Comparison of ENCODE assay signal across 11 cellular contexts in the genomic region with DNA sequence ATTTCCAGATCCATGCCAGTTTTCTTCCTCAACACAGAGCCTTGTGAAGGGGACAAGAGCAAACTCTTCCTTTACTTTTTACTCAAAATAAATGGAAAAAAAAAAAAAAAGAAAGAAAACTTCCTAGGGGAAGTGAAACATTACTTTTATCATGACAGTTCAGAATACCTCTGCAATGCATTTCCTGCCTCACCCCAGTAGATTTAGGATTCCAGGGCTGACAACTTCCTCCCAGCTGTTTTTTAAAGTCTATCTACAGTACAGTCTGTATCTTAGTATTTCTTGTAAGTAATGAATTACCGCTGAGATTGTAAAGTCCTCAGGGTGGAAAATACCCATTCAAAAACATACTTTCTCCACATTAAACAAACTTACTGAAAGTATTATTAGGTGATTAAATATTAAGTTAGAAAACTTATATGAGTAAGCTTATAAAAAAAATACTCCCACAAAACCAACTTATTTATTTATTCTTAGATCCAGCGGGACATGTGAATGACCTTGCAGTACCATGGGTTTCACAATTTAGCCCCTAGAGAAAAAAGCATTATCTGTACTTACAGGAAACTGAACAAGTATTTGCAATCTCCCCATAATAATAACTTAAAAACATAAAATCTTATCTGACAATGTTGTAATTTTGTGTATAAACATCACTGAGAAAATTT.
A peak's percentile ranks its signal among the peaks of the same experiment; 100 is the strongest.
DNase-seq lines count a peak whose midpoint lies in the region; ATAC-seq and TF ChIP-seq lines count a peak whose summit lies in the region.
"Had no signal": no experiment of that assay in that cellular context is flagged by ENCODE, and none has a peak within 500 bp of the region (broad histone marks: within the 10 kb centered on the region; RNA-seq: fewer than 3 reads in every experiment).

No MANE protein-coding gene starts in this region.

- no peak for TF ChIP-seq POLR2A in thyroid gland (IDR thresholded peaks at IDR 0.05)

- H3K9me3 ChIP-seq in upper lobe of right lung (no peaks in the 10 kb centered on the region), thyroid gland (no peaks in the 10 kb centered on the region)

- intact Hi-C loops in upper lobe of right lung (cut with DNase I) (no loop called here), thyroid gland (cut with DNase I) (no loop called here)

- ATAC-seq in upper lobe of right lung (peak; percentile 54), HG03280 (IDR thresholded peaks at IDR 0.05; ENCODE audit: unreplicated experiment) (no peak)

- peak overlapping the region; percentile 37 for H3K27ac ChIP-seq in upper lobe of right lung
- H3K27ac ChIP-seq in thyroid gland, result peak overlapping the region in 1 of 3 donors; percentile 4

- H3K4me1 Mint-ChIP-seq in activated naive CD4-positive, alpha-beta T cell treated with anti-CD3 and anti-CD28 coated beads, Interleukin-2, amount 10 ng/mL, durations not matched to agents 7 days and 5 days, result peaks cover 83% of the 10 kb centered on the region

- H3K4me1 ChIP-seq in upper lobe of right lung (peaks cover 99% of the 10 kb centered on the region), thyroid gland (peaks cover 35 to 77% of the 10 kb centered on the region in 2 donors)

- TF ChIP-seq CTCF in upper lobe of right lung (IDR thresholded peaks at IDR 0.05) (no peak), thyroid gland (IDR thresholded peaks at IDR 0.05) (no peak)

- H3K27ac Mint-ChIP-seq in activated naive CD4-positive, alpha-beta T cell treated with anti-CD3 and anti-CD28 coated beads, Interleukin-2, amount 10 ng/mL, durations not matched to agents 7 days and 5 days, result peak overlapping the region; percentile 42
- H3K27ac Mint-ChIP-seq: activated CD4-positive, alpha-beta memory T cell treated with anti-CD3 and anti-CD28 coated beads for 36 hours had no signal

- no peak for DNase-seq in activated naive CD4-positive, alpha-beta T cell treated with anti-CD3 and anti-CD28 coated beads, Interleukin-2, amount 10 ng/mL, durations not matched to agents 7 days and 5 days
- no peak for DNase-seq in activated naive CD4-positive, alpha-beta T cell treated with Interleukin-2 at 50 U/mL for 16 hours
- DNase-seq in amniotic epithelial cell (ENCODE audit: low read depth), result peak; percentile 92
- DNase-seq in kidney glomerular epithelial cell (lab: John Stamatoyannopoulos, UW), result peak; percentile 44
- DNase-seq in upper lobe of right lung, result no peak
- DNase-seq in NCI-H510A treated with DMSO at 0.1 percent for 48 hours (lab: John Stamatoyannopoulos, UW), result no peak
- no peak for DNase-seq in thyroid gland
- DNase-seq: activated CD4-positive, alpha-beta memory T cell treated with anti-CD3 and anti-CD28 coated beads for 36 hours; NCI-H1105 treated with DMSO at 0.1 percent for 48 hours; stimulated activated CD4-positive, alpha-beta T cell treated with anti-CD3 and anti-CD28 coated beads, Interleukin-4, amount 100 ng/mL, for 4 hours had no signal

- H3K36me3 ChIP-seq in upper lobe of right lung, result no peaks in the 10 kb centered on the region
- no peaks in the 10 kb centered on the region for H3K36me3 ChIP-seq in thyroid gland

- H3K27me3 ChIP-seq in upper lobe of right lung (no peaks in the 10 kb centered on the region), thyroid gland (no peaks in the 10 kb centered on the region)

- peaks cover 22% of the 10 kb centered on the region for H3K36me3 Mint-ChIP-seq in activated naive CD4-positive, alpha-beta T cell treated with anti-CD3 and anti-CD28 coated beads, Interleukin-2, amount 10 ng/mL, durations not matched to agents 7 days and 5 days
- H3K36me3 Mint-ChIP-seq: activated CD4-positive, alpha-beta memory T cell treated with anti-CD3 and anti-CD28 coated beads for 36 hours had no signal

- H3K4me3 ChIP-seq in upper lobe of right lung (no peak overlapping the region), thyroid gland (replicated peaks in 1 of 3) (no peak overlapping the region)

- WGBS in thyroid gland, 2 donors, result 61 to 69% methylated on average over 2 of the region's 2 CpGs

- CTCF ChIA-PET in activated naive CD4-positive, alpha-beta T cell treated with anti-CD3 and anti-CD28 coated beads, Interleukin-2, amount 10 ng/mL, durations not matched to agents 7 days and 5 days (lab: Charles Lee), result interaction anchor here (0.9 kb wide), 1 partner anchor 53 kb away, joined by 3 read pairs; no protein-coding TSS in a partner anchor

- no peaks in the 10 kb centered on the region for H3K9me3 Mint-ChIP-seq in activated naive CD4-positive, alpha-beta T cell treated with anti-CD3 and anti-CD28 coated beads, Interleukin-2, amount 10 ng/mL, durations not matched to agents 7 days and 5 days
- H3K9me3 Mint-ChIP-seq: activated CD4-positive, alpha-beta memory T cell treated with anti-CD3 and anti-CD28 coated beads for 36 hours had no signal

- no peaks in the 10 kb centered on the region for H3K27me3 Mint-ChIP-seq in activated naive CD4-positive, alpha-beta T cell treated with anti-CD3 and anti-CD28 coated beads, Interleukin-2, amount 10 ng/mL, durations not matched to agents 7 days and 5 days
- H3K27me3 Mint-ChIP-seq: activated CD4-positive, alpha-beta memory T cell treated with anti-CD3 and anti-CD28 coated beads for 36 hours had no signal

- H3K4me3 Mint-ChIP-seq in activated naive CD4-positive, alpha-beta T cell treated with anti-CD3 and anti-CD28 coated beads, Interleukin-2, amount 10 ng/mL, durations not matched to agents 7 days and 5 days, result no peak overlapping the region
- H3K4me3 Mint-ChIP-seq: activated CD4-positive, alpha-beta memory T cell treated with anti-CD3 and anti-CD28 coated beads for 36 hours had no signal

Comparison
In these comparisons a context has a peak if more than half of its experiments do, and no peak if none do; other contexts are left out.
1. DNase-seq: peak in amniotic epithelial cell (single experiment) and kidney glomerular epithelial cell (single experiment); none in activated naive CD4-positive, alpha-beta T cell treated with anti-CD3 and anti-CD28 coated beads, Interleukin-2, amount 10 ng/mL, durations not matched to agents 7 days and 5 days (single experiment), activated naive CD4-positive, alpha-beta T cell treated with Interleukin-2 at 50 U/mL for 16 hours (single experiment), upper lobe of right lung (single experiment), NCI-H510A treated with DMSO at 0.1 percent for 48 hours (single experiment) and thyroid gland (0 of 2).